ENCODE assay signal across 7 cellular contexts in genomic region chr4:102501176-102501634, GRCh38. TPM values are rescaled to one million over a fixed set of nuclear protein-coding genes. Genes with fewer than 3 reads are reported as not detected.
DNase-seq lines count a peak whose midpoint lies in the region; ATAC-seq, FAIRE-seq and TF ChIP-seq lines count a peak whose summit lies in the region.

Gene NFKB1, plus strand, starts transcription at chr4:102501359. Its CDS starts 24,160 bp downstream, at chr4:102525519.

- TF ChIP-seq EP300 in HepG2 (IDR thresholded peaks at IDR 0.05; ENCODE audit: low read depth in 2 of 2, low read length in 2 of 2) (no peak), HepG2 (CRISPR knock-in tag; IDR thresholded peaks at IDR 0.05; ENCODE audit: borderline replicate concordance) (no peak)

- H3K79me2 ChIP-seq in HepG2 (ENCODE audit: insufficient read depth, low read length) = peaks cover 45% of the 10 kb centered on the region

- POLR2A ChIA-PET in HepG2 (lab: Yijun Ruan, JAX) = interaction anchor here (1.1 to 3.0 kb wide), 6 partner anchors 10 to 574 kb away, joined by 3 to 23 read pairs (median 6); partner anchors contain the start of gene UBE2D3

- TF ChIP-seq POLR2A in NB4 (IDR thresholded peaks at IDR 0.05; ENCODE audit: extremely low read depth, insufficient read length) (peak; percentile 36), HepG2 (IDR thresholded peaks at IDR 0.05; ENCODE audit: insufficient read depth in 1 of 2, low read depth in 2 of 2, low read length in 2 of 2) (peak in 1 of 2 experiments; percentile 11; a peak in 2 of 4 replicates)

- peak within 1 kb of the TSS; percentile 91 for H3K4me3 ChIP-seq in NB4 (ENCODE audit: low read depth, low read length)
- H3K4me3 ChIP-seq in HepG2 (replicated peaks in 1 of 3; ENCODE audit: insufficient read depth in 1 of 3, low read depth in 2 of 3, low read length in 3 of 3) = peak within 1 kb of the TSS; percentile 85 to 94 (median 92)

- no TSS peak for BruUV-seq in HepG2 (replicated peaks; lab: Mats Ljungman, UMichigan)

- H3K9me3 ChIP-seq in HepG2 (ENCODE audit: low read length) = no peaks in the 10 kb centered on the region

- peaks cover 45% of the 10 kb centered on the region for H3K4me1 ChIP-seq in HepG2 (ENCODE audit: insufficient read depth, low read length)

- no peaks in the 10 kb centered on the region for H3K27me3 ChIP-seq in HepG2 (ENCODE audit: control insufficient read depth in 1 of 2, insufficient read depth in 2 of 2, low read length in 2 of 2)

- no peak for FAIRE-seq in HepG2 (lab: Jason Lieb, UNC)

- DNase-seq in NB4 (ENCODE audit: low read depth) (peak; percentile 86), HepG2 (ENCODE audit: low spot score) (peak; percentile 54)
- DNase-seq in activated CD4-positive, alpha-beta T cell treated with anti-CD3 and anti-CD28 coated beads for 4 hours = peak; percentile 89 to 90
- peak; percentile 89 for DNase-seq in stimulated activated CD4-positive, alpha-beta T cell treated with anti-CD3 and anti-CD28 coated beads, Interleukin-4, amount 100 ng/mL, for 24 hours

- no peaks in the 10 kb centered on the region for H3K36me3 ChIP-seq in HepG2 (replicated peaks in 1 of 2; ENCODE audit: control insufficient read depth in 1 of 2, insufficient read depth in 2 of 2, low read length in 2 of 2)

- ATAC-seq in GM18499 (IDR thresholded peaks at IDR 0.05; ENCODE audit: insufficient read depth, unreplicated experiment) = peak; percentile 43
- ATAC-seq in HG02571 (IDR thresholded peaks at IDR 0.05; ENCODE audit: unreplicated experiment) = peak; percentile 62
- peak; percentile 79 for ATAC-seq in HepG2

- H4K20me1 ChIP-seq in HepG2 (ENCODE audit: insufficient read depth, low read length) = no peaks in the 10 kb centered on the region

- H3K4me2 ChIP-seq in HepG2 (ENCODE audit: low read depth, low read length) = peak within 1 kb of the TSS; percentile 85

- peak within 1 kb of the TSS; percentile 66 for H2AFZ ChIP-seq in HepG2 (ENCODE audit: low read length)

- TF ChIP-seq RAD21 in HepG2 (CRISPR knock-in tag; IDR thresholded peaks at IDR 0.05) = no peak

- in situ Hi-C loops in HepG2 (cut with HindIII; ENCODE audit: extremely low pct_ligation_motif_present, low pct_unique_long_range_greater_than_20kb) = no loop called here

- H3K9ac ChIP-seq in HepG2 (ENCODE audit: insufficient read depth, low read depth, low read length) = peak within 1 kb of the TSS; percentile 96

- H3K27ac ChIP-seq in cingulate gyrus (ENCODE audit: low read depth, low read length) (peak within 1 kb of the TSS; percentile 97), HepG2 (ENCODE audit: extremely low read length, insufficient read depth, low read length) (peak within 1 kb of the TSS; percentile 97)

- intact Hi-C loops in HepG2 (cut with micrococcal nuclease; ENCODE audit: unreplicated experiment) = loop anchor here (2.0 to 5.0 kb wide), 5 partner anchors 52 to 516 kb away; partner anchors contain the start of genes SLC9B1 and UBE2D3

- CTCF ChIA-PET in HepG2 (lab: Yijun Ruan, JAX; ENCODE audit: low intra/inter-chr PET ratio, low total read pairs) = interaction anchor here (0.6 to 2.4 kb wide), 2 partner anchors 51 to 70 kb away, joined by 3 to 7 read pairs; no protein-coding TSS in a partner anchor

- 2% methylated on average over 22 of the region's 60 CpGs for WGBS in HepG2 (ENCODE audit: low lambda C conversion rate)

- TF ChIP-seq CTCF in NB4 (IDR thresholded peaks at IDR 0.05; ENCODE audit: low read depth, low read length) (no peak), HepG2 (CRISPR knock-in tag; IDR thresholded peaks at IDR 0.05) (no peak)

TF ChIP-seq in HepG2, 621 proteins besides CTCF, POLR2A, EP300 and RAD21 (continues in another document):
- TF ChIP-seq FOXO4 (CRISPR knock-in tag; conservative IDR thresholded peaks at IDR 0.05) (no peak), ZFX (CRISPR knock-in tag; IDR thresholded peaks at IDR 0.05; ENCODE audit: low read depth) (peak; percentile 52; the same call in 1 of the 2 replicates), SMYD3 (CRISPR knock-in tag; IDR thresholded peaks at IDR 0.05) (no peak), NCOA2 (CRISPR knock-in tag; IDR thresholded peaks at IDR 0.05) (no peak), BCL3 (CRISPR knock-in tag; IDR thresholded peaks at IDR 0.05) (0 out of 2 replicates have a peak, but pooled peaks have one; percentile 6), ZMAT3 (CRISPR knock-in tag; conservative IDR thresholded peaks at IDR 0.05) (0 out of 2 replicates have a peak, but pooled peaks have one; percentile 22), AGO1 (IDR thresholded peaks at IDR 0.05; ENCODE audit: low read depth, low read length, poor library complexity, severe bottlenecking) (no peak), MXI1 (IDR thresholded peaks at IDR 0.05; ENCODE audit: borderline replicate concordance, low read depth, low read length) (no peak), TEAD2 (CRISPR knock-in tag; IDR thresholded peaks at IDR 0.05) (no peak), PATZ1 (CRISPR knock-in tag; IDR thresholded peaks at IDR 0.05) (0 out of 2 replicates have a peak, but pooled peaks have one; percentile 12)

RNA-seq across cellular contexts. Expression of gene NFKB1, which starts in this region (rescaled TPM):
- total RNA-seq in HepG2 (2016; rRNA removed; fragmentation: Illumina TruSeq; extraction: Trizol) = 31.6 and 37.6 TPM in 2 replicates
- 5.7 and 5.8 TPM in 2 replicates for total RNA-seq in HepG2 (2016; cell fraction: cytosol; rRNA removed; fragmentation: Illumina TruSeq; extraction: Trizol; ENCODE audit: low read depth)
- total RNA-seq in HepG2 (2016; cell fraction: insoluble cytoplasmic fraction; rRNA removed; fragmentation: Illumina TruSeq; extraction: Trizol) = 32.0 and 36.4 TPM in 2 replicates
- 16.5 and 17.1 TPM in 2 replicates for total RNA-seq in HepG2 (2016; cell fraction: membrane; rRNA removed; fragmentation: Illumina TruSeq; extraction: Trizol)
- 21.7 and 23.1 TPM in 2 replicates for total RNA-seq in HepG2 (2016; cell fraction: nucleus; rRNA removed; fragmentation: Illumina TruSeq; extraction: Trizol)
- polyA plus RNA-seq in HepG2 (2011; rRNA removed) = 15.3 and 15.4 TPM in 2 replicates
- 13.4 and 14.7 TPM in 2 replicates for polyA plus RNA-seq in HepG2 (2011; cell fraction: cytosol; rRNA removed)
- polyA plus RNA-seq in HepG2 (2011; cell fraction: nucleus; rRNA removed) = 13.2 and 14.1 TPM in 2 replicates
- 16.4 TPM in 2 replicates for polyA plus RNA-seq in HepG2 (2012)
- 2.1 and 2.3 TPM in 2 replicates for polyA plus RNA-seq in HepG2 (2016; cell fraction: cytosol; fragmentation: Illumina TruSeq; extraction: Trizol; ENCODE audit: low read depth)
- 30.3 and 33.0 TPM in 2 replicates for polyA plus RNA-seq in HepG2 (2016; cell fraction: insoluble cytoplasmic fraction; fragmentation: Illumina TruSeq; extraction: Trizol; ENCODE audit: low read depth)
- 6.8 and 8.3 TPM in 2 replicates for polyA plus RNA-seq in HepG2 (2016; cell fraction: membrane; fragmentation: Illumina TruSeq; extraction: Trizol; ENCODE audit: low read depth)
- 20.3 and 23.7 TPM in 2 replicates for polyA plus RNA-seq in HepG2 (2016; cell fraction: nucleus; fragmentation: Illumina TruSeq; extraction: Trizol; ENCODE audit: insufficient read depth, low read depth)
- polyA minus RNA-seq in HepG2 (2011; rRNA and poly(A)+ RNA removed; ENCODE audit: low replicate concordance) = 23.9 and 27.4 TPM in 2 replicates
- polyA minus RNA-seq in HepG2 (2011; cell fraction: cytosol; rRNA and poly(A)+ RNA removed) = 12.5 and 12.7 TPM in 2 replicates
- 35.7 and 38.5 TPM in 2 replicates for polyA minus RNA-seq in HepG2 (2011; cell fraction: nucleus; rRNA and poly(A)+ RNA removed)

Comparison
In these comparisons a context has a peak if more than half of its experiments do, and no peak if none do; other contexts are left out.
1. Peak in every context shown above with its lines: DNase-seq, ATAC-seq, H3K4me3 ChIP-seq and H3K27ac ChIP-seq.